Comparison of ENCODE assay signal across 19 cellular contexts in the genomic region with DNA sequence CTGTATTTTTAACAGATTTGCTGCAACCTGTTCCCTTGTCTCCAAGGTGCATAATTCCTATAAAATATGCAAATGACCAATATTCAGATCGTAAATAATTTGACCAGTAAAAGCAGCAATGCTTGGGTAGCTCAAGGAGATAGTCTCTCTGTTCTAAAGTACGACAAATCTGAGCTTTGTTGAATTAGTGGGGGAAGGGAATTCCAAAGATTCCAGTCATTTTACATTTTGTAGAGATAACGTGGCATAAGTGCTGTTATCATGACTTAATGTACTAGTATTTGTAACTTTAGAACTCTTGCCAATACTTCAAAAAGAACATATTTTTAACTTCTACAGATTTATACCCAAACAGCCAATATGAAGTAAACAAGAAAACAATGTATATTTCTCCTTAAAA. TPM values are rescaled to one million over a fixed set of nuclear protein-coding genes. Genes with fewer than 3 reads are reported as not detected.
DNase-seq lines count a peak whose midpoint lies in the region; FAIRE-seq and TF ChIP-seq lines count a peak whose summit lies in the region.
"Had no signal": no experiment of that assay in that cellular context is flagged by ENCODE, and none has a peak within 500 bp of the region (broad histone marks: within the 10 kb centered on the region; RNA-seq: fewer than 3 reads in every experiment).

No MANE protein-coding gene starts in this region.

- TF ChIP-seq CTCF in fibroblast of lung (conservative IDR thresholded peaks at IDR 0.05 in 1 of 2, IDR thresholded peaks at IDR 0.05 in 1 of 2; ENCODE audit: low read depth in 1 of 2, low read length in 2 of 2) (no peak), nephron (IDR thresholded peaks at IDR 0.05; ENCODE audit: unreplicated experiment in 3 of 3) (no peak), D721Med (IDR thresholded peaks at IDR 0.05; ENCODE audit: insufficient read depth, missing control alignments) (no peak)

- DNase-seq in COLO829 (ENCODE audit: low spot score), result peak; percentile 57
- peak; percentile 16 for DNase-seq in NCI-H460 (ENCODE audit: extremely low read depth, low read depth)
- DNase-seq in fibroblast of lung (ENCODE audit: low read depth in 2 of 2), result peak; percentile 34 to 74
- no peak for DNase-seq in activated CD4-positive, CD25-positive, alpha-beta regulatory T cell treated with anti-CD3 and anti-CD28 coated beads, Interleukin-2, amount 50 U/mL, for 72 hours
- no peak for DNase-seq in SIG-M5 (lab: John Stamatoyannopoulos, UW)
- no peak for DNase-seq in D721Med (ENCODE audit: insufficient read length, low spot score)
- no peak for DNase-seq in activated CD4-positive, alpha-beta T cell treated with anti-CD3 and anti-CD28 coated beads, Interleukin-2, amount 50 U/mL, for 4 hours
- DNase-seq: activated CD4-positive, alpha-beta T cell treated with anti-CD3 and anti-CD28 coated beads, Interleukin-2, amount 50 U/mL, for 48 hours; activated T-cell treated with anti-CD3 and anti-CD28 coated beads, Interleukin-2, amount 50 U/mL, for 4 hours; gastrocnemius medialis; KBM-7; naive thymus-derived CD4-positive, alpha-beta T cell; NCI-H1048; NCI-H82; stimulated activated naive CD8-positive, alpha-beta T cell treated with anti-CD3 and anti-CD28 coated beads, Interleukin-15, amount 100 ng/mL, for 72 hours had no signal

- no peak overlapping the region for H3K4me3 Mint-ChIP-seq in nephron
- H3K4me3 Mint-ChIP-seq: activated T-cell treated with anti-CD3 and anti-CD28 coated beads, Interleukin-2, amount 50 U/mL, for 4 hours; B cell; central memory CD8-positive, alpha-beta T cell; naive thymus-derived CD4-positive, alpha-beta T cell; stimulated activated naive CD8-positive, alpha-beta T cell treated with anti-CD3 and anti-CD28 coated beads, Interleukin-15, amount 100 ng/mL, for 72 hours had no signal

- no peaks in the 10 kb centered on the region for H3K27me3 ChIP-seq in fibroblast of lung (ENCODE audit: control insufficient read depth, insufficient read depth, low read length)
- H3K27me3 ChIP-seq: gastrocnemius medialis had no signal

- H3K27ac Mint-ChIP-seq in nephron, result peak overlapping the region; percentile 31 to 64 (median 48)
- H3K27ac Mint-ChIP-seq: activated naive CD4-positive, alpha-beta T cell treated with anti-CD3 and anti-CD28 coated beads, Interleukin-2, amount 50 U/mL, for 72 hours; B cell; naive thymus-derived CD4-positive, alpha-beta T cell; stimulated activated naive CD8-positive, alpha-beta T cell treated with anti-CD3 and anti-CD28 coated beads, Interleukin-15, amount 100 ng/mL, for 72 hours had no signal

- H3K79me2 ChIP-seq in fibroblast of lung (ENCODE audit: control insufficient read depth, insufficient read depth, low read length), result no peaks in the 10 kb centered on the region

- no peak overlapping the region for H2AFZ ChIP-seq in fibroblast of lung (ENCODE audit: low read length)

- H3K9me3 Mint-ChIP-seq in nephron, result no peaks in the 10 kb centered on the region
- H3K9me3 Mint-ChIP-seq: activated naive CD4-positive, alpha-beta T cell treated with anti-CD3 and anti-CD28 coated beads, Interleukin-2, amount 50 U/mL, for 72 hours; activated T-cell treated with anti-CD3 and anti-CD28 coated beads, Interleukin-2, amount 50 U/mL, for 4 hours; central memory CD8-positive, alpha-beta T cell; naive thymus-derived CD4-positive, alpha-beta T cell; stimulated activated naive CD8-positive, alpha-beta T cell treated with anti-CD3 and anti-CD28 coated beads, Interleukin-15, amount 100 ng/mL, for 72 hours had no signal

- no peak for FAIRE-seq in D721Med (lab: Jason Lieb, UNC)

- peaks cover 14% of the 10 kb centered on the region for H3K36me3 Mint-ChIP-seq in nephron (ENCODE audit: low read depth)
- H3K36me3 Mint-ChIP-seq: activated naive CD4-positive, alpha-beta T cell treated with anti-CD3 and anti-CD28 coated beads, Interleukin-2, amount 50 U/mL, for 72 hours had no signal

- no peak overlapping the region for H3K4me3 ChIP-seq in fibroblast of lung (replicated peaks in 1 of 4; ENCODE audit: control extremely low read depth in 1 of 4, insufficient read depth in 1 of 4, low read depth in 3 of 4, low read length in 4 of 4)
- H3K4me3 ChIP-seq: gastrocnemius medialis had no signal

- no peaks in the 10 kb centered on the region for H3K27me3 Mint-ChIP-seq in nephron (ENCODE audit: low read depth)
- H3K27me3 Mint-ChIP-seq: B cell; central memory CD8-positive, alpha-beta T cell; naive thymus-derived CD4-positive, alpha-beta T cell; stimulated activated naive CD8-positive, alpha-beta T cell treated with anti-CD3 and anti-CD28 coated beads, Interleukin-15, amount 100 ng/mL, for 72 hours had no signal

- no peaks in the 10 kb centered on the region for H3K9me3 ChIP-seq in fibroblast of lung (ENCODE audit: control insufficient read depth, insufficient read depth, low read depth, low read length)
- H3K9me3 ChIP-seq: gastrocnemius medialis had no signal

- H4K20me1 ChIP-seq in fibroblast of lung (ENCODE audit: control insufficient read depth, extremely low read depth, insufficient read depth, low read length), result no peaks in the 10 kb centered on the region

- peaks cover 4% of the 10 kb centered on the region for H3K4me1 ChIP-seq in fibroblast of lung (ENCODE audit: control insufficient read depth, extremely low read depth, insufficient read depth, low read length)
- H3K4me1 ChIP-seq: gastrocnemius medialis had no signal

- H3K27ac ChIP-seq in fibroblast of lung (ENCODE audit: insufficient read depth, low read length), result no peak overlapping the region
- H3K27ac ChIP-seq: gastrocnemius medialis had no signal

- H3K36me3 ChIP-seq in fibroblast of lung (ENCODE audit: control insufficient read depth, insufficient read depth, low read length), result no peaks in the 10 kb centered on the region

- H3K4me2 ChIP-seq in fibroblast of lung (ENCODE audit: extremely low read depth, insufficient read depth, low read length), result peak overlapping the region; percentile 85

- no peaks in the 10 kb centered on the region for H3K4me1 Mint-ChIP-seq in nephron
- H3K4me1 Mint-ChIP-seq: B cell; stimulated activated naive CD8-positive, alpha-beta T cell treated with anti-CD3 and anti-CD28 coated beads, Interleukin-15, amount 100 ng/mL, for 72 hours had no signal

- H3K9ac ChIP-seq in fibroblast of lung (ENCODE audit: insufficient read depth, low read length), result no peak overlapping the region

RNA-seq across cellular contexts. Expression of a gene that starts 46.3 kb away (rescaled TPM):
- 10.0 and 12.7 TPM in 2 replicates for total RNA-seq in NCI-H460 (2014; rRNA removed; shearing (Covaris generic))
- polyA plus RNA-seq in NCI-H460 (2014; cell fraction: nucleus; rRNA removed), result 6.7 and 10.9 TPM in 2 replicates
- total RNA-seq in fibroblast of lung, result 19.7 and 20.0 TPM in 2 replicates
- 10.5 and 12.0 TPM in 2 replicates for polyA plus RNA-seq in fibroblast of lung
- 9.6 and 10.4 TPM in 2 replicates for polyA plus RNA-seq in fibroblast of lung (2012)
- 1.9 and 2.1 TPM in 2 replicates for polyA minus RNA-seq in fibroblast of lung (ENCODE audit: low replicate concordance)

Comparison
In these comparisons a context has a peak if more than half of its experiments do, and no peak if none do; other contexts are left out.
1. DNase-seq: peak in COLO829 (single experiment), NCI-H460 (single experiment) and fibroblast of lung (2 of 2); none in activated CD4-positive, CD25-positive, alpha-beta regulatory T cell treated with anti-CD3 and anti-CD28 coated beads, Interleukin-2, amount 50 U/mL, for 72 hours (single experiment), SIG-M5 (single experiment), D721Med (single experiment) and activated CD4-positive, alpha-beta T cell treated with anti-CD3 and anti-CD28 coated beads, Interleukin-2, amount 50 U/mL, for 4 hours (0 of 2).